Comparison of ENCODE assay signal across 7 cellular contexts in the genomic region with DNA sequence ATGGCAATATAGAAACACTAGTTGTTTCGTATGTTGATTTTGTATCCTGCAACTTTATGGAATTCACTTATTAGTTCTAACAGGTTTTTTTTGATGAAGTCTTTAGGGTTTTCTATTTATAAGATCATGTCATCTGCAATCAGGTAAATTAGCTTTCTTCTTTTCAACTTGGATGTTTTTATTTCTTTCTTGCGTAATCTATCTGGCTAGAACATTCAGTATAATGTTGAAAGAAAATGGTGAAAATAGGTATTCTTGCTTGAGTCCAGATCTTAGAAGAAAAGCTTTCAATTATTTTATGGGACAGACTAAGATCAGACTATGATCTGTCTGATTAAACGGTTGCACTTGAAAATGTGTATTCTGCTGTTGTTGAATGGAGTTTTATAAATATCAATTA.
"Had no signal": no experiment of that assay in that cellular context is flagged by ENCODE, and none has a peak within 500 bp of the region (broad histone marks: within the 10 kb centered on the region; RNA-seq: fewer than 3 reads in every experiment).

No MANE protein-coding gene starts in this region.

- DNase-seq: H7, HFFc6, KG1 had no signal

- H3K4me1 ChIP-seq: HAP-1 had no signal

- H3K27ac ChIP-seq: HL-60 had no signal

- ATAC-seq: GM23338, HCT116 had no signal

- H3K4me2 ChIP-seq: GM23338 had no signal

- H2AFZ ChIP-seq: GM23338 had no signal

- H3K36me3 ChIP-seq: HAP-1 had no signal

- H3K9me3 ChIP-seq: HAP-1 had no signal

- H3K4me3 ChIP-seq: GM23338, HAP-1 had no signal
